ENCODE assay signal across 8 cellular contexts in genomic region chr13:100542546-100543156, GRCh38. TPM values are rescaled to one million over a fixed set of nuclear protein-coding genes. Genes with fewer than 3 reads are reported as not detected.
A peak's percentile ranks its signal among the peaks of the same experiment; 100 is the strongest.
DNase-seq lines count a peak whose midpoint lies in the region; ATAC-seq and TF ChIP-seq lines count a peak whose summit lies in the region.

No MANE protein-coding gene starts in this region.

- H3K27ac Mint-ChIP-seq in CD8-positive, alpha-beta T cell = no peak overlapping the region
- peak overlapping the region; percentile 36 for H3K27ac Mint-ChIP-seq in chondrocyte (ENCODE audit: unreplicated experiment)
- no peak overlapping the region for H3K27ac Mint-ChIP-seq in T-helper 2 cell treated with Interferon-gamma antibody and Interleukin-4, amounts not matched to agents 5 μg/mL and 100 μg/mL, for 36 hours

- ATAC-seq in CD8-positive, alpha-beta T cell = peak; percentile 69
- peak; percentile 95 for ATAC-seq in GM18858 (IDR thresholded peaks at IDR 0.05; ENCODE audit: unreplicated experiment)
- peak; percentile 91 for ATAC-seq in HG02938 (IDR thresholded peaks at IDR 0.05; ENCODE audit: unreplicated experiment)

- CTCF ChIA-PET in CD8-positive, alpha-beta T cell (lab: Charles Lee) = interaction anchor here (0.6 to 2.2 kb wide), 7 partner anchors 11 to 886 kb away, joined by 3 to 12 read pairs (median 4); no protein-coding TSS in a partner anchor

- intact Hi-C loops in CD8-positive, alpha-beta T cell (cut with DNase I, micrococcal nuclease) = loop anchor here (1.0 to 10.0 kb wide), 2 partner anchors 886 to 888 kb away; no protein-coding TSS in a partner anchor

- H3K4me1 Mint-ChIP-seq in CD8-positive, alpha-beta T cell (ENCODE audit: low read depth) = peaks cover 29% of the 10 kb centered on the region
- H3K4me1 Mint-ChIP-seq in chondrocyte (ENCODE audit: low read depth) = peaks cover 47% of the 10 kb centered on the region
- H3K4me1 Mint-ChIP-seq in T-helper 2 cell treated with Interferon-gamma antibody and Interleukin-4, amounts not matched to agents 5 μg/mL and 100 μg/mL, for 36 hours (ENCODE audit: low read depth) = peaks cover 22% of the 10 kb centered on the region

- H3K9me3 Mint-ChIP-seq in CD8-positive, alpha-beta T cell = no peaks in the 10 kb centered on the region
- H3K9me3 Mint-ChIP-seq in chondrocyte (ENCODE audit: low read depth) = no peaks in the 10 kb centered on the region
- no peaks in the 10 kb centered on the region for H3K9me3 Mint-ChIP-seq in T-helper 2 cell treated with Interferon-gamma antibody and Interleukin-4, amounts not matched to agents 5 μg/mL and 100 μg/mL, for 36 hours

- no peak overlapping the region for H3K4me3 ChIP-seq in CD8-positive, alpha-beta T cell (ENCODE audit: low read depth, low read length)

- no peak overlapping the region for H3K27ac ChIP-seq in CD8-positive, alpha-beta T cell (ENCODE audit: low read depth, low read length)

- peak in 1 of 7 experiments; percentile 32 for DNase-seq in CD8-positive, alpha-beta T cell
- DNase-seq in NCI-H446 treated with DMSO at 0.1 percent for 48 hours (lab: John Stamatoyannopoulos, UW) (peak; percentile 21), chondrocyte (ENCODE audit: low spot score) (no peak), non-pigmented ciliary epithelial cell (ENCODE audit: low read depth) (peak; percentile 35), HuH-7 (ENCODE audit: low spot score) (no peak)
- DNase-seq in T-helper 2 cell treated with Interferon-gamma antibody and Interleukin-4, amounts not matched to agents 5 μg/mL and 100 μg/mL, for 36 hours (ENCODE audit: low spot score) = no peak

- H3K4me3 Mint-ChIP-seq in CD8-positive, alpha-beta T cell = peak overlapping the region; percentile 52
- no peak overlapping the region for H3K4me3 Mint-ChIP-seq in chondrocyte (ENCODE audit: unreplicated experiment)
- no peak overlapping the region for H3K4me3 Mint-ChIP-seq in T-helper 2 cell treated with Interferon-gamma antibody and Interleukin-4, amounts not matched to agents 5 μg/mL and 100 μg/mL, for 36 hours

- no peaks in the 10 kb centered on the region for H3K36me3 Mint-ChIP-seq in CD8-positive, alpha-beta T cell
- H3K36me3 Mint-ChIP-seq in chondrocyte (ENCODE audit: low read depth) = peaks cover 8% of the 10 kb centered on the region
- H3K36me3 Mint-ChIP-seq in T-helper 2 cell treated with Interferon-gamma antibody and Interleukin-4, amounts not matched to agents 5 μg/mL and 100 μg/mL, for 36 hours (ENCODE audit: low read depth) = peaks cover 2% of the 10 kb centered on the region

- H3K27me3 ChIP-seq in CD8-positive, alpha-beta T cell (ENCODE audit: insufficient read depth, low read length) = no peaks in the 10 kb centered on the region

- peak; percentile 54 for TF ChIP-seq CTCF in CD8-positive, alpha-beta T cell (IDR thresholded peaks at IDR 0.05)
- peak; percentile 82 for TF ChIP-seq CTCF in chondrocyte (IDR thresholded peaks at IDR 0.05)

- no peaks in the 10 kb centered on the region for H3K9me3 ChIP-seq in CD8-positive, alpha-beta T cell (ENCODE audit: low read length)

- H3K27me3 Mint-ChIP-seq in CD8-positive, alpha-beta T cell (ENCODE audit: low read depth) = no peaks in the 10 kb centered on the region
- no peaks in the 10 kb centered on the region for H3K27me3 Mint-ChIP-seq in chondrocyte (ENCODE audit: low read depth)
- H3K27me3 Mint-ChIP-seq in T-helper 2 cell treated with Interferon-gamma antibody and Interleukin-4, amounts not matched to agents 5 μg/mL and 100 μg/mL, for 36 hours (ENCODE audit: low read depth) = peaks cover 8% of the 10 kb centered on the region

- H3K4me1 ChIP-seq in CD8-positive, alpha-beta T cell (ENCODE audit: insufficient read depth, low read length) = peaks cover 12% of the 10 kb centered on the region

- POLR2A ChIA-PET in CD8-positive, alpha-beta T cell (lab: Charles Lee) = interaction anchor here (0.7 kb wide), 1 partner anchor 22 kb away, joined by 3 read pairs; no protein-coding TSS in a partner anchor

- H3K36me3 ChIP-seq in CD8-positive, alpha-beta T cell (ENCODE audit: insufficient read depth, low read length) = no peaks in the 10 kb centered on the region

RNA-seq across cellular contexts. Expression of gene GGACT, which starts 45.9 kb away (rescaled TPM):
- 1 to 10 TPM in 1 of 2 experiments, under 1 TPM in 1; 0.98 to 1.1 TPM for total RNA-seq in CD8-positive, alpha-beta T cell
- total RNA-seq in chondrocyte = 10.3 to 11.3 TPM (median 11.3 TPM) in 3 replicates

Comparison
In these comparisons a context has a peak if more than half of its experiments do, and no peak if none do; other contexts are left out.
1. DNase-seq: peak in NCI-H446 treated with DMSO at 0.1 percent for 48 hours (single experiment) and non-pigmented ciliary epithelial cell (single experiment); none in chondrocyte (single experiment), T-helper 2 cell treated with Interferon-gamma antibody and Interleukin-4, amounts not matched to agents 5 μg/mL and 100 μg/mL, for 36 hours (single experiment) and HuH-7 (single experiment).
2. Peak in every context shown above with its lines, with median percentiles within 50 percentile points of each other: ATAC-seq.